In genomic region chr6:28729501-28730402, GRCh38 we compare ENCODE assay signal across 8 cellular contexts.
DNase-seq lines count a peak whose midpoint lies in the region; ATAC-seq and TF ChIP-seq lines count a peak whose summit lies in the region.

No MANE protein-coding gene starts in this region.

- peaks cover 23% of the 10 kb centered on the region for H3K27me3 ChIP-seq in CD4-positive, alpha-beta memory T cell (ENCODE audit: insufficient read depth, low read length)

- H3K4me1 ChIP-seq in CD4-positive, alpha-beta memory T cell (ENCODE audit: insufficient read depth, low read length) = peaks cover 10% of the 10 kb centered on the region

- no peak for ATAC-seq in natural killer cell
- ATAC-seq in HG02623 (IDR thresholded peaks at IDR 0.05; ENCODE audit: unreplicated experiment) = no peak
- ATAC-seq in GM19455 (IDR thresholded peaks at IDR 0.05; ENCODE audit: unreplicated experiment) = no peak

- H3K9me3 ChIP-seq in CD4-positive, alpha-beta memory T cell (ENCODE audit: control insufficient read depth in 1 of 2, low read length in 2 of 2) = no peaks in the 10 kb centered on the region

- H3K4me1 Mint-ChIP-seq in CD4-positive, alpha-beta memory T cell = peaks cover 9 to 22% (median 15%) of the 10 kb centered on the region in 4 donors
- peaks cover 3% of the 10 kb centered on the region for H3K4me1 Mint-ChIP-seq in MCF 10A (ENCODE audit: insufficient read depth, unreplicated experiment)
- H3K4me1 Mint-ChIP-seq in natural killer cell = peaks cover 18 to 22% of the 10 kb centered on the region in 2 donors

- CTCF ChIA-PET in CD4-positive, alpha-beta memory T cell (lab: Charles Lee; ENCODE audit: partially characterized antibody) = no interaction called here
- CTCF ChIA-PET in MCF 10A (lab: Yijun Ruan, JAX) = interaction anchor here (0.7 kb wide), 1 partner anchor 82 kb away, joined by 3 read pairs; no protein-coding TSS in a partner anchor

- no peak overlapping the region for H3K27ac ChIP-seq in CD4-positive, alpha-beta memory T cell (ENCODE audit: low read depth, low read length)

- peak overlapping the region; percentile 71 to 86 (median 77) for H3K4me3 Mint-ChIP-seq in CD4-positive, alpha-beta memory T cell
- H3K4me3 Mint-ChIP-seq in MCF 10A (ENCODE audit: unreplicated experiment) (peak overlapping the region; percentile 84), natural killer cell (peak overlapping the region; percentile 91)

- TF ChIP-seq CTCF in LNCaP clone FGC (IDR thresholded peaks at IDR 0.05; ENCODE audit: control insufficient read depth, extremely low read depth, insufficient read depth) = no peak
- TF ChIP-seq CTCF in MCF 10A (IDR thresholded peaks at IDR 0.05; ENCODE audit: unreplicated experiment) = no peak
- no peak for TF ChIP-seq CTCF in natural killer cell (IDR thresholded peaks at IDR 0.05)

- peaks cover 62 to 78% of the 10 kb centered on the region in 2 donors for H3K27me3 Mint-ChIP-seq in CD4-positive, alpha-beta memory T cell
- H3K27me3 Mint-ChIP-seq in MCF 10A (ENCODE audit: insufficient read depth, unreplicated experiment) = peaks cover 17% of the 10 kb centered on the region
- H3K27me3 Mint-ChIP-seq in natural killer cell (ENCODE audit: low read depth in 2 of 2) = peaks cover 39 to 62% of the 10 kb centered on the region in 2 donors

- DNase-seq in CD4-positive, alpha-beta memory T cell = no peak
- DNase-seq in LNCaP clone FGC (ENCODE audit: low read depth) (no peak), MCF 10A (ENCODE audit: unreplicated experiment) (no peak), natural killer cell (no peak), SIG-M5 treated with dmso at 0.1 percent for 504 hours (lab: John Stamatoyannopoulos, UW; ENCODE audit: unreplicated experiment) (no peak), pons (ENCODE audit: low spot score) (no peak)

- no TSS peak for BruUV-seq in MCF 10A (replicated peaks; lab: Mats Ljungman, UMichigan)

- peaks cover 7 to 18% of the 10 kb centered on the region in 2 donors for H3K36me3 Mint-ChIP-seq in CD4-positive, alpha-beta memory T cell
- peaks cover 8% of the 10 kb centered on the region for H3K36me3 Mint-ChIP-seq in MCF 10A (ENCODE audit: insufficient read depth, unreplicated experiment)
- peaks cover 14% of the 10 kb centered on the region for H3K36me3 Mint-ChIP-seq in natural killer cell

- peak overlapping the region in 2 of 7 donors; percentile 46 to 82 for H3K27ac Mint-ChIP-seq in CD4-positive, alpha-beta memory T cell
- peak overlapping the region; percentile 86 for H3K27ac Mint-ChIP-seq in MCF 10A (ENCODE audit: low read depth, unreplicated experiment)
- H3K27ac Mint-ChIP-seq in natural killer cell = peak overlapping the region; percentile 80 to 89

- POLR2A ChIA-PET in CD4-positive, alpha-beta memory T cell (lab: Charles Lee; ENCODE audit: partially characterized antibody) = no interaction called here
- POLR2A ChIA-PET in MCF 10A (lab: Yijun Ruan, JAX) = interaction anchor here (0.5 to 3.2 kb wide), 17 partner anchors 8 to 902 kb away, joined by 3 to 19 read pairs (median 4); a partner anchor contains a TSS

- H3K9me3 Mint-ChIP-seq in CD4-positive, alpha-beta memory T cell = peaks cover 3 to 63% (median 49%) of the 10 kb centered on the region in 8 donors
- H3K9me3 Mint-ChIP-seq in MCF 10A (ENCODE audit: unreplicated experiment) (no peaks in the 10 kb centered on the region), natural killer cell (peaks cover 2 to 11% of the 10 kb centered on the region in 2 donors)

- intact Hi-C loops in CD4-positive, alpha-beta memory T cell (cut with micrococcal nuclease) = loop anchor here (10.0 kb wide), 2 partner anchors 45 to 85 kb away; no protein-coding TSS in a partner anchor
- intact Hi-C loops in MCF 10A (cut with micrococcal nuclease) = loop anchor here (5.0 kb wide), 2 partner anchors 83 to 168 kb away; no protein-coding TSS in a partner anchor
- intact Hi-C loops in natural killer cell (cut with micrococcal nuclease) = loop anchor here (10.0 kb wide), 1 partner anchor 85 kb away; no protein-coding TSS in a partner anchor

- no peaks in the 10 kb centered on the region for H3K36me3 ChIP-seq in CD4-positive, alpha-beta memory T cell (ENCODE audit: insufficient read depth, low read length)

- H3K4me3 ChIP-seq in CD4-positive, alpha-beta memory T cell (ENCODE audit: low read length in 2 of 2) = no peak overlapping the region
- H3K4me3 ChIP-seq in LNCaP clone FGC (ENCODE audit: low read depth, low read length) = peak overlapping the region; percentile 77
